Comparison of ENCODE assay signal across 11 cellular contexts in the genomic region with DNA sequence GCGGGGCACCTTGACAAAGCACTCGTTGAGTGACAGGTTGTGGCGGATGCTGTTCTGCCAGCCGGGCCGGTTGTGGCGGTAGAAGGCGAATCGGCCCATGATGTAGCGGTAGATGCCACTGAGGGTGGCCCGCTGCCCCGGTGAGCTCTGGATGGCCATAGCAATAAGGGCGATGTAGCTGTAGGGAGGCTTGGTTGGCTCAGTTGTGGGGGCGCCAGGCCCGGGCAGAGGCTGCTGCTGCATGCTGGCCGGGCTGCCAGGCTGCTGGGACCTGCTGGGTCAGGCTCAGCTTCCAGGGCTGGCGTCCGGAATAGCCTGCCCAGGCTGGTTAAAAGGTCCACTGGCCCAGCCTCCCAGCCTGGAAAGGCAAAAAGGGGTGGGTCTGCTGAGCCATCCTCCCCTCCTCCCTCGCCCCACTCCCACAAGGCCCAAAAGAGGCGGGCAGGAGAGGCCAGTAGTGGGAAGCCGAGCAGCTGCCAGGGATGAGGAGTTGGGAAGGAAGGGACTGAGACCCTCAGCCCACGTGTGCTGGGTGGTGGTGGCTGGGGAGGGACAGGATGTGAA. TPM values are rescaled to one million over a fixed set of nuclear protein-coding genes. Genes with fewer than 3 reads are reported as not detected.
DNase-seq lines count a peak whose midpoint lies in the region; ATAC-seq and TF ChIP-seq lines count a peak whose summit lies in the region.
"Had no signal": no experiment of that assay in that cellular context is flagged by ENCODE, and none has a peak within 500 bp of the region (broad histone marks: within the 10 kb centered on the region; RNA-seq: fewer than 3 reads in every experiment).

FOXS1 (minus strand) TSS at position 305 of the 564 bp plus-strand sequence; CDS start at position 243, 62 bp downstream.

- CTCF ChIA-PET in activated CD4-positive, alpha-beta T cell treated with anti-CD3 and anti-CD28 coated beads for 36 hours (lab: Charles Lee): interaction anchor here (0.5 to 1.6 kb wide), 2 partner anchors 28 to 136 kb away, joined by 3 to 5 read pairs; no protein-coding TSS in a partner anchor

- 68 to 85% methylated on average over 18 to 21 of the region's 21 CpGs for whole genome bisulfite sequencing in upper lobe of left lung, 2 donors

- ATAC-seq in upper lobe of left lung (ENCODE audit: low FRiP score in 2 of 2): no peak
- no peak for ATAC-seq in activated CD4-positive, alpha-beta T cell treated with anti-CD3 and anti-CD28 coated beads for 36 hours

- H3K36me3 ChIP-seq in upper lobe of left lung: no peaks in the 10 kb centered on the region
- H3K36me3 ChIP-seq: neutrophil had no signal

- peak within 1 kb of the TSS in 3 of 4 donors; percentile 21 to 32 (median 26) for H3K4me3 ChIP-seq in upper lobe of left lung

- DNase-seq in glutamatergic neuron (peak; percentile 70), myocyte (ENCODE audit: low read depth) (peak; percentile 58), upper lobe of left lung (peak in 1 of 2 donors; percentile 82), NOMO-1 treated with dmso at 0.1 percent for 144 hours (lab: John Stamatoyannopoulos, UW; ENCODE audit: unreplicated experiment) (no peak), activated gamma-delta T cell (lab: John Stamatoyannopoulos, UW) (no peak), NCI-H774 (lab: John Stamatoyannopoulos, UW) (no peak)
- no peak for DNase-seq in activated CD4-positive, alpha-beta T cell treated with anti-CD3 and anti-CD28 coated beads for 36 hours

- peaks cover 0 to 11% (median 1%) of the 10 kb centered on the region in 4 donors for H3K27me3 ChIP-seq in upper lobe of left lung

- TF ChIP-seq EP300 in upper lobe of left lung (IDR thresholded peaks at IDR 0.05): no peak

- H3K27ac Mint-ChIP-seq in glutamatergic neuron (ENCODE audit: unreplicated experiment): no peak within 1 kb of the TSS
- no peak within 1 kb of the TSS for H3K27ac Mint-ChIP-seq in activated CD4-positive, alpha-beta T cell treated with anti-CD3 and anti-CD28 coated beads for 36 hours

- TF ChIP-seq CTCF in VCaP (conservative IDR thresholded peaks at IDR 0.05) (no peak), glutamatergic neuron (IDR thresholded peaks at IDR 0.05; ENCODE audit: partially characterized antibody, unreplicated experiment) (no peak), upper lobe of left lung (IDR thresholded peaks at IDR 0.05) (no peak)

- H3K4me1 ChIP-seq in upper lobe of left lung: peaks cover 0 to 9% (median 4%) of the 10 kb centered on the region in 4 donors

- peak in 1 of 4 donors; percentile 19 for TF ChIP-seq POLR2A in upper lobe of left lung (IDR thresholded peaks at IDR 0.05)

- peak within 1 kb of the TSS; percentile 14; the same call in 1 of the 2 replicates for H3K27ac ChIP-seq in VCaP
- peak within 1 kb of the TSS in 3 of 4 donors; percentile 32 to 69 (median 60) for H3K27ac ChIP-seq in upper lobe of left lung
- H3K27ac ChIP-seq: neutrophil had no signal

- H3K9me3 Mint-ChIP-seq in glutamatergic neuron (ENCODE audit: unreplicated experiment): peaks cover 14% of the 10 kb centered on the region
- no peaks in the 10 kb centered on the region for H3K9me3 Mint-ChIP-seq in activated CD4-positive, alpha-beta T cell treated with anti-CD3 and anti-CD28 coated beads for 36 hours (ENCODE audit: low read depth)
- H3K9me3 Mint-ChIP-seq: central memory CD8-positive, alpha-beta T cell had no signal

- H3K9me3 ChIP-seq in upper lobe of left lung: no peaks in the 10 kb centered on the region
- H3K9me3 ChIP-seq: neutrophil had no signal

- H3K4me3 Mint-ChIP-seq in glutamatergic neuron (ENCODE audit: unreplicated experiment): no peak within 1 kb of the TSS
- H3K4me3 Mint-ChIP-seq in activated CD4-positive, alpha-beta T cell treated with anti-CD3 and anti-CD28 coated beads for 36 hours: no peak within 1 kb of the TSS
- H3K4me3 Mint-ChIP-seq: central memory CD8-positive, alpha-beta T cell had no signal

- H3K27me3 Mint-ChIP-seq in glutamatergic neuron (ENCODE audit: unreplicated experiment): peaks cover 20% of the 10 kb centered on the region
- peaks cover 6% of the 10 kb centered on the region for H3K27me3 Mint-ChIP-seq in activated CD4-positive, alpha-beta T cell treated with anti-CD3 and anti-CD28 coated beads for 36 hours

- intact Hi-C loops in activated CD4-positive, alpha-beta T cell treated with anti-CD3 and anti-CD28 coated beads for 36 hours (cut with DNase I, micrococcal nuclease): no loop called here

- POLR2A ChIA-PET in activated CD4-positive, alpha-beta T cell treated with anti-CD3 and anti-CD28 coated beads for 36 hours (lab: Charles Lee): no interaction called here

- H3K4me1 Mint-ChIP-seq in glutamatergic neuron (ENCODE audit: low read depth, unreplicated experiment): peaks cover 21% of the 10 kb centered on the region
- H3K4me1 Mint-ChIP-seq in activated CD4-positive, alpha-beta T cell treated with anti-CD3 and anti-CD28 coated beads for 36 hours: no peaks in the 10 kb centered on the region
- H3K4me1 Mint-ChIP-seq: central memory CD8-positive, alpha-beta T cell had no signal

- H3K36me3 Mint-ChIP-seq in glutamatergic neuron (ENCODE audit: unreplicated experiment): no peaks in the 10 kb centered on the region
- no peaks in the 10 kb centered on the region for H3K36me3 Mint-ChIP-seq in activated CD4-positive, alpha-beta T cell treated with anti-CD3 and anti-CD28 coated beads for 36 hours (ENCODE audit: low read depth)

RNA-seq across cellular contexts. Expression of gene FOXS1, which starts in this region (rescaled TPM):
- not detected for total RNA-seq in glutamatergic neuron (ENCODE audit: unreplicated experiment)
- total RNA-seq in myocyte: 0.56 and 0.99 TPM in 2 replicates
- 13.0 TPM for polyA plus RNA-seq in myocyte (2012)
- total RNA-seq in upper lobe of left lung: 1 to 10 TPM in 2 of 6 donors, under 1 TPM in 1, not detected in 3; 0.91 to 1.7 (median 1.3) TPM
- total RNA-seq in activated CD4-positive, alpha-beta T cell treated with anti-CD3 and anti-CD28 coated beads for 36 hours: not detected
- total RNA-seq: T-helper 2 cell treated with Interferon-gamma antibody and Interleukin-4, amounts not matched to agents 100 ng/mL and 5 ng/mL, for 36 hours had no signal

Comparison
In these comparisons a context has a peak if more than half of its experiments do, and no peak if none do; other contexts are left out.
1. Peak in DNase-seq in glutamatergic neuron; RNA of the gene not detected or under 1 TPM.